Comparison of ENCODE assay signal across 18 cellular contexts in genomic region chr4:3436048-3436797, GRCh38. TPM values are rescaled to one million over a fixed set of nuclear protein-coding genes. Genes with fewer than 3 reads are reported as not detected.
DNase-seq lines count a peak whose midpoint lies in the region; ATAC-seq and TF ChIP-seq lines count a peak whose summit lies in the region.
"Had no signal": no experiment of that assay in that cellular context is flagged by ENCODE, and none has a peak within 500 bp of the region (broad histone marks: within the 10 kb centered on the region; RNA-seq: fewer than 3 reads in every experiment).

No MANE protein-coding gene starts in this region.

- intact Hi-C loops in right cardiac atrium (cut with DNase I) (no loop called here), cardiac septum (cut with DNase I) (no loop called here), breast epithelium (cut with DNase I; ENCODE audit: low total_unique reads) (no loop called here), lower lobe of right lung (cut with DNase I) (no loop called here), uterus (cut with DNase I; ENCODE audit: low total_unique reads) (no loop called here), colonic mucosa (cut with DNase I) (no loop called here)

- H3K4me3 ChIP-seq in right cardiac atrium (ENCODE audit: low read length) = no peak overlapping the region
- no peak overlapping the region for H3K4me3 ChIP-seq in breast epithelium
- no peak overlapping the region for H3K4me3 ChIP-seq in lower lobe of right lung
- H3K4me3 ChIP-seq in HAP-1 = no peak overlapping the region
- H3K4me3 ChIP-seq in uterus = no peak overlapping the region
- H3K4me3 ChIP-seq in colonic mucosa = no peak overlapping the region
- H3K4me3 ChIP-seq: suprapubic skin had no signal

- H3K9ac ChIP-seq in colonic mucosa (ENCODE audit: low read depth in 2 of 2, low read length in 2 of 2) = no peak overlapping the region

- in situ Hi-C loops in HAP-1 (cut with MboI; ENCODE audit: low sequenced_read_pairs) = loop anchor here (5.0 kb wide), 1 partner anchor 84 kb away; no protein-coding TSS in a partner anchor

- TF ChIP-seq POLR2A in breast epithelium (IDR thresholded peaks at IDR 0.05) (no peak), uterus (IDR thresholded peaks at IDR 0.05) (no peak)

- 84% methylated on average over 22 of the region's 22 CpGs for WGBS in right cardiac atrium

- H3K4me1 ChIP-seq in right cardiac atrium (ENCODE audit: control insufficient read depth, insufficient read depth, low read length) (no peaks in the 10 kb centered on the region), breast epithelium (no peaks in the 10 kb centered on the region), lower lobe of right lung (peaks cover 8% of the 10 kb centered on the region), HAP-1 (no peaks in the 10 kb centered on the region), uterus (no peaks in the 10 kb centered on the region), colonic mucosa (peaks cover 3% of the 10 kb centered on the region)

- DNase-seq in right cardiac atrium (peak in 2 of 3 donors; percentile 47 to 57), cardiac septum (ENCODE audit: low spot score) (no peak), breast epithelium (ENCODE audit: low spot score in 2 of 2) (no peak), lower lobe of right lung (no peak), ecto neural progenitor cell (ENCODE audit: low spot score) (no peak), HAP-1 (ENCODE audit: low spot score in 2 of 2) (no peak), uterus (no peak), colonic mucosa (no peak)
- DNase-seq: activated naive CD8-positive, alpha-beta T cell treated with anti-CD3 and anti-CD28 coated beads, Interleukin-2, amount 50 U/mL, for 24 hours; activated T-cell treated with anti-CD3 and anti-CD28 coated beads for 4 hours; AML-193; MM.1S; NCI-H774; T-helper 17 cell had no signal

- H3K9me3 ChIP-seq in right cardiac atrium (ENCODE audit: control insufficient read depth, low read length) = no peaks in the 10 kb centered on the region
- no peaks in the 10 kb centered on the region for H3K9me3 ChIP-seq in breast epithelium
- no peaks in the 10 kb centered on the region for H3K9me3 ChIP-seq in lower lobe of right lung
- H3K9me3 ChIP-seq in HAP-1 = no peaks in the 10 kb centered on the region
- H3K9me3 ChIP-seq in uterus = no peaks in the 10 kb centered on the region
- H3K9me3 ChIP-seq in colonic mucosa = no peaks in the 10 kb centered on the region
- H3K9me3 ChIP-seq: suprapubic skin had no signal

- no peaks in the 10 kb centered on the region for H3K36me3 ChIP-seq in breast epithelium
- peaks cover 19% of the 10 kb centered on the region for H3K36me3 ChIP-seq in lower lobe of right lung
- no peaks in the 10 kb centered on the region for H3K36me3 ChIP-seq in HAP-1 (replicated peaks)
- no peaks in the 10 kb centered on the region for H3K36me3 ChIP-seq in uterus
- H3K36me3 ChIP-seq in colonic mucosa = no peaks in the 10 kb centered on the region

- TF ChIP-seq CTCF in breast epithelium (IDR thresholded peaks at IDR 0.05) (no peak), lower lobe of right lung (IDR thresholded peaks at IDR 0.05) (no peak), uterus (IDR thresholded peaks at IDR 0.05) (no peak), colonic mucosa (IDR thresholded peaks at IDR 0.05) (no peak)

- H3K27ac ChIP-seq in right cardiac atrium (ENCODE audit: low read length) = no peak overlapping the region
- H3K27ac ChIP-seq in breast epithelium = peak overlapping the region; percentile 45 to 58
- peak overlapping the region; percentile 31 for H3K27ac ChIP-seq in lower lobe of right lung
- H3K27ac ChIP-seq in uterus = no peak overlapping the region
- no peak overlapping the region for H3K27ac ChIP-seq in colonic mucosa
- H3K27ac ChIP-seq: suprapubic skin had no signal

- no peak for ATAC-seq in right cardiac atrium
- ATAC-seq in lower lobe of right lung = peak in 1 of 2 donors; percentile 2
- ATAC-seq: T-helper 17 cell had no signal

- H3K27me3 ChIP-seq in right cardiac atrium (ENCODE audit: control insufficient read depth, insufficient read depth) = no peaks in the 10 kb centered on the region
- no peaks in the 10 kb centered on the region for H3K27me3 ChIP-seq in breast epithelium
- H3K27me3 ChIP-seq in lower lobe of right lung (ENCODE audit: low read depth) = no peaks in the 10 kb centered on the region
- no peaks in the 10 kb centered on the region for H3K27me3 ChIP-seq in HAP-1 (ENCODE audit: low read depth)
- no peaks in the 10 kb centered on the region for H3K27me3 ChIP-seq in uterus
- no peaks in the 10 kb centered on the region for H3K27me3 ChIP-seq in colonic mucosa
- H3K27me3 ChIP-seq: suprapubic skin had no signal

RNA-seq across cellular contexts. Expression of gene HGFAC, which starts 5.5 kb away (rescaled TPM):
- total RNA-seq in right cardiac atrium (under 1 TPM in 3 of 4 donors, not detected in 1; 0.31 to 0.62 (median 0.31) TPM), cardiac septum (0.38 TPM), breast epithelium (1 to 10 TPM in 1 of 3 donors, under 1 TPM in 1, not detected in 1; 0.59 to 1.3 TPM), lower lobe of right lung (1.0 TPM), uterus (1 to 10 TPM in 1 of 4 donors, under 1 TPM in 1, not detected in 2; 0.28 to 3.1 TPM), colonic mucosa (under 1 TPM in 1 of 2 donors, not detected in 1; 0.52 TPM)
- polyA plus RNA-seq in right cardiac atrium = 0.14 TPM
- total RNA-seq: HT-29, RPMI7951, suprapubic skin, T-helper 17 cell had no signal

RNA-seq across cellular contexts. Expression of gene DOK7, which starts 26.9 kb away (rescaled TPM):
- total RNA-seq in right cardiac atrium = 10 to 100 TPM; 28.9 to 40.0 (median 34.5) TPM
- polyA plus RNA-seq in right cardiac atrium = 36.3 TPM
- total RNA-seq in cardiac septum = 62.7 TPM
- total RNA-seq in breast epithelium = 1 to 10 TPM in 2 of 3 donors, not detected in 1; 1.3 to 3.5 TPM
- total RNA-seq in lower lobe of right lung = 4.0 TPM
- 1 to 10 TPM in 1 of 4 donors, under 1 TPM in 2, not detected in 1; 0.26 to 3.9 (median 0.85) TPM for total RNA-seq in uterus
- 1 to 10 TPM in 1 of 2 donors, under 1 TPM in 1; 0.80 to 1.5 TPM for total RNA-seq in colonic mucosa
- total RNA-seq: progenitor cell of endocrine pancreas, RPMI7951, T-helper 17 cell had no signal

Comparison
In these comparisons a context has a peak if more than half of its experiments do, and no peak if none do; other contexts are left out.
1. DNase-seq: peak in right cardiac atrium (2 of 3); none in cardiac septum (single experiment), breast epithelium (0 of 2), lower lobe of right lung (single experiment), ecto neural progenitor cell (single experiment), HAP-1 (0 of 2), uterus (0 of 2) and colonic mucosa (single experiment).
2. H3K27ac ChIP-seq: peak in breast epithelium (2 of 2) and lower lobe of right lung (single experiment); none in right cardiac atrium (single experiment), uterus (0 of 2) and colonic mucosa (single experiment).